In genomic region chr15:90407871-90408317, GRCh38 we compare ENCODE assay signal across 9 cellular contexts. TPM values are rescaled to one million over a fixed set of nuclear protein-coding genes. Genes with fewer than 3 reads are reported as not detected.
A peak's percentile ranks its signal among the peaks of the same experiment; 100 is the strongest.
DNase-seq lines count a peak whose midpoint lies in the region; ATAC-seq lines count a peak whose summit lies in the region.
"Had no signal": no experiment of that assay in that cellular context is flagged by ENCODE, and none has a peak within 500 bp of the region (broad histone marks: within the 10 kb centered on the region; RNA-seq: fewer than 3 reads in every experiment).

No MANE protein-coding gene starts in this region.

- H3K27ac ChIP-seq in temporal lobe (ENCODE audit: low read depth, low read length): peak overlapping the region; percentile 29

- H3K27me3 Mint-ChIP-seq in activated CD4-positive, alpha-beta T cell treated with anti-CD3 and anti-CD28 coated beads, Interleukin-2, amount 10 ng/mL, durations not matched to agents 7 days and 5 days: no peaks in the 10 kb centered on the region
- H3K27me3 Mint-ChIP-seq in T-helper 2 cell treated with Interferon-gamma antibody and Interleukin-4, amounts not matched to agents 5 μg/mL and 100 μg/mL, for 36 hours (ENCODE audit: low read depth): no peaks in the 10 kb centered on the region

- peak overlapping the region; percentile 11 for H3K4me3 Mint-ChIP-seq in activated CD4-positive, alpha-beta T cell treated with anti-CD3 and anti-CD28 coated beads, Interleukin-2, amount 10 ng/mL, durations not matched to agents 7 days and 5 days
- peak overlapping the region; percentile 43 for H3K4me3 Mint-ChIP-seq in T-helper 2 cell treated with Interferon-gamma antibody and Interleukin-4, amounts not matched to agents 5 μg/mL and 100 μg/mL, for 36 hours

- CTCF ChIA-PET in activated CD4-positive, alpha-beta T cell treated with anti-CD3 and anti-CD28 coated beads, Interleukin-2, amount 10 ng/mL, durations not matched to agents 7 days and 5 days (lab: Charles Lee): interaction anchor here (0.7 to 1.7 kb wide), 4 partner anchors 11 to 100 kb away, joined by 3 to 8 read pairs (median 4); no protein-coding TSS in a partner anchor

- H3K36me3 Mint-ChIP-seq in activated CD4-positive, alpha-beta T cell treated with anti-CD3 and anti-CD28 coated beads, Interleukin-2, amount 10 ng/mL, durations not matched to agents 7 days and 5 days (ENCODE audit: low read depth): peaks cover 37% of the 10 kb centered on the region
- peaks cover 34% of the 10 kb centered on the region for H3K36me3 Mint-ChIP-seq in T-helper 2 cell treated with Interferon-gamma antibody and Interleukin-4, amounts not matched to agents 5 μg/mL and 100 μg/mL, for 36 hours (ENCODE audit: low read depth)

- peaks cover 74% of the 10 kb centered on the region for H3K4me1 Mint-ChIP-seq in activated CD4-positive, alpha-beta T cell treated with anti-CD3 and anti-CD28 coated beads, Interleukin-2, amount 10 ng/mL, durations not matched to agents 7 days and 5 days
- peaks cover 53% of the 10 kb centered on the region for H3K4me1 Mint-ChIP-seq in T-helper 2 cell treated with Interferon-gamma antibody and Interleukin-4, amounts not matched to agents 5 μg/mL and 100 μg/mL, for 36 hours (ENCODE audit: low read depth)

- POLR2A ChIA-PET in activated CD4-positive, alpha-beta T cell treated with anti-CD3 and anti-CD28 coated beads, Interleukin-2, amount 10 ng/mL, durations not matched to agents 7 days and 5 days (lab: Charles Lee): no interaction called here

- peak; percentile 62 for DNase-seq in activated CD4-positive, alpha-beta T cell treated with anti-CD3 and anti-CD28 coated beads, Interleukin-2, amount 10 ng/mL, durations not matched to agents 7 days and 5 days
- no peak for DNase-seq in activated CD4-positive, alpha-beta T cell treated with anti-CD3 and anti-CD28 coated beads for 4 hours
- DNase-seq in T-helper 2 cell treated with Interferon-gamma antibody and Interleukin-4, amounts not matched to agents 5 μg/mL and 100 μg/mL, for 36 hours (ENCODE audit: low spot score): peak; percentile 65
- peak; percentile 90 for DNase-seq in foreskin melanocyte
- no peak for DNase-seq in NCI-H748 treated with DMSO at 0.1 percent for 48 hours (lab: John Stamatoyannopoulos, UW)
- no peak for DNase-seq in NCI-H2227 treated with DMSO at 0.1 percent for 48 hours (lab: John Stamatoyannopoulos, UW)
- DNase-seq: right cardiac atrium had no signal

- ATAC-seq in HG03159 (IDR thresholded peaks at IDR 0.05; ENCODE audit: unreplicated experiment): no peak

- no peaks in the 10 kb centered on the region for H3K9me3 Mint-ChIP-seq in activated CD4-positive, alpha-beta T cell treated with anti-CD3 and anti-CD28 coated beads, Interleukin-2, amount 10 ng/mL, durations not matched to agents 7 days and 5 days
- peaks cover 4% of the 10 kb centered on the region for H3K9me3 Mint-ChIP-seq in T-helper 2 cell treated with Interferon-gamma antibody and Interleukin-4, amounts not matched to agents 5 μg/mL and 100 μg/mL, for 36 hours

- H3K27ac Mint-ChIP-seq in activated CD4-positive, alpha-beta T cell treated with anti-CD3 and anti-CD28 coated beads, Interleukin-2, amount 10 ng/mL, durations not matched to agents 7 days and 5 days: peak overlapping the region; percentile 68
- H3K27ac Mint-ChIP-seq in T-helper 2 cell treated with Interferon-gamma antibody and Interleukin-4, amounts not matched to agents 5 μg/mL and 100 μg/mL, for 36 hours: peak overlapping the region; percentile 75

RNA-seq across cellular contexts. Expression of gene IQGAP1, which starts 19.9 kb away (rescaled TPM):
- total RNA-seq in activated CD4-positive, alpha-beta T cell treated with anti-CD3 and anti-CD28 coated beads, Interleukin-2, amount 10 ng/mL, durations not matched to agents 7 days and 5 days: 100 to 1,000 TPM; 222 to 296 TPM
- total RNA-seq in temporal lobe: 43.5 TPM

RNA-seq across cellular contexts. Expression of gene ZNF774, which starts 55.8 kb away (rescaled TPM):
- total RNA-seq in activated CD4-positive, alpha-beta T cell treated with anti-CD3 and anti-CD28 coated beads, Interleukin-2, amount 10 ng/mL, durations not matched to agents 7 days and 5 days: 1 to 10 TPM; 1.1 to 2.1 TPM
- total RNA-seq in temporal lobe: 6.9 TPM

Comparison
In these comparisons a context has a peak if more than half of its experiments do, and no peak if none do; other contexts are left out.
1. DNase-seq: peak in activated CD4-positive, alpha-beta T cell treated with anti-CD3 and anti-CD28 coated beads, Interleukin-2, amount 10 ng/mL, durations not matched to agents 7 days and 5 days (single experiment), T-helper 2 cell treated with Interferon-gamma antibody and Interleukin-4, amounts not matched to agents 5 μg/mL and 100 μg/mL, for 36 hours (single experiment) and foreskin melanocyte (single experiment); none in activated CD4-positive, alpha-beta T cell treated with anti-CD3 and anti-CD28 coated beads for 4 hours (0 of 2), NCI-H748 treated with DMSO at 0.1 percent for 48 hours (single experiment) and NCI-H2227 treated with DMSO at 0.1 percent for 48 hours (single experiment).